Comparison of ENCODE assay signal across 17 cellular contexts in genomic region chr11:117866526-117866925, GRCh38. TPM values are rescaled to one million over a fixed set of nuclear protein-coding genes. Genes with fewer than 3 reads are reported as not detected.
DNase-seq lines count a peak whose midpoint lies in the region; ATAC-seq lines count a peak whose summit lies in the region.
"Had no signal": no experiment of that assay in that cellular context is flagged by ENCODE, and none has a peak within 500 bp of the region (broad histone marks: within the 10 kb centered on the region; RNA-seq: fewer than 3 reads in every experiment).

No MANE protein-coding gene starts in this region.

- ATAC-seq in left ventricle myocardium superior (peak; percentile 15), GM18520 (IDR thresholded peaks at IDR 0.05; ENCODE audit: unreplicated experiment) (no peak), GM21390 (IDR thresholded peaks at IDR 0.05; ENCODE audit: unreplicated experiment) (no peak)
- ATAC-seq in stimulated activated naive CD8-positive, alpha-beta T cell treated with anti-CD3 and anti-CD28 coated beads, Interleukin-15, Interleukin-2, amounts not matched to agents 100 U/mL and 50 U/mL, for 24 hours: no peak
- ATAC-seq: GM12878 had no signal

- no peak overlapping the region for H3K4me3 ChIP-seq in rectal smooth muscle tissue (ENCODE audit: low read length)
- H3K4me3 ChIP-seq: GM12878 had no signal

- peak overlapping the region; percentile 21 for H3K27ac ChIP-seq in rectal smooth muscle tissue (ENCODE audit: low read depth, low read length)
- H3K27ac ChIP-seq: HL-60 had no signal

- no peaks in the 10 kb centered on the region for H3K27me3 ChIP-seq in rectal smooth muscle tissue (ENCODE audit: control insufficient read depth, insufficient read depth, low read length)

- intact Hi-C loops in left ventricle myocardium superior (cut with micrococcal nuclease): no loop called here
- intact Hi-C loops in cardiac septum (cut with DNase I): no loop called here

- peaks cover 38% of the 10 kb centered on the region for H3K4me1 ChIP-seq in rectal smooth muscle tissue (ENCODE audit: control insufficient read depth, insufficient read depth, low read length)

- no peak overlapping the region for H3K9ac ChIP-seq in rectal smooth muscle tissue (ENCODE audit: low read length)

- DNase-seq in left ventricle myocardium superior (no peak), cardiac septum (ENCODE audit: low spot score) (no peak), medulla oblongata (ENCODE audit: extremely low spot score) (peak; percentile 78), COLO668 (lab: John Stamatoyannopoulos, UW; ENCODE audit: unreplicated experiment) (no peak)
- no peak for DNase-seq in stimulated activated naive CD8-positive, alpha-beta T cell treated with anti-CD3 and anti-CD28 coated beads, Interleukin-15, Interleukin-2, amounts not matched to agents 100 U/mL and 50 U/mL, for 24 hours
- DNase-seq: DMS53, GOT3, HFFc6, MV-4-11, NCI-H1417 treated with DMSO at 0.1 percent for 48 hours, NCI-H2081 treated with DMSO at 0.1 percent for 48 hours, NCI-H345 had no signal

- H3K36me3 ChIP-seq in rectal smooth muscle tissue (ENCODE audit: control insufficient read depth, insufficient read depth, low read length): no peaks in the 10 kb centered on the region

RNA-seq across cellular contexts. Expression of gene FXYD6, which starts 9.9 kb away (rescaled TPM):
- total RNA-seq in left ventricle myocardium superior: 35.4 TPM
- total RNA-seq in cardiac septum: 28.0 TPM
- total RNA-seq: HFFc6 had no signal

RNA-seq across cellular contexts. Expression of gene FXYD2, which starts 42.0 kb away (rescaled TPM):
- total RNA-seq in left ventricle myocardium superior: 1.4 TPM
- total RNA-seq in cardiac septum: 1.6 TPM
